ENCODE assay signal across 28 cellular contexts in the genomic region with DNA sequence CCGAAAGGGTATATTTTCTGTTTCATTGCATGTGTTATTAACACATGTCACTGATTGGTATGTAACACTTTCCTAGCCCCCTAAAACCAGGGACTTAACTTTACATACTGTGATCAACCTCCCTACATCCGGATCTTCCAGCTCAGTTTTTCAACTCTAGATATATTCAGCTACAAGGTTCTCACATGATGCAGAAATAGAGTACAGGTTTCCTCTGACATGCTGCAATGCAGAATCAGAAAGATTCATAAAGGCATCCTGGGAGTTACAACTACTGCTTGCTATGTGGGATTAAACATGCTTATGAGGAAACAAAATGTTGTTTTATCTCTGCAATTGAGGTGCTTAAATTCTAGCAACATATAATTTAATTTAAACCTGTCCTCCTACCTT. TPM values are rescaled to one million over a fixed set of nuclear protein-coding genes. Genes with fewer than 3 reads are reported as not detected.
DNase-seq lines count a peak whose midpoint lies in the region; ATAC-seq and TF ChIP-seq lines count a peak whose summit lies in the region.
"Had no signal": no experiment of that assay in that cellular context is flagged by ENCODE, and none has a peak within 500 bp of the region (broad histone marks: within the 10 kb centered on the region; RNA-seq: fewer than 3 reads in every experiment).

No MANE protein-coding gene starts in this region.

- peaks cover 86% of the 10 kb centered on the region for H3K4me1 ChIP-seq in DOHH2 (ENCODE audit: control insufficient read depth, low read length)

- H4K20me1 ChIP-seq in DOHH2 (ENCODE audit: control insufficient read depth, insufficient read depth, low read depth, low read length): peaks cover 45% of the 10 kb centered on the region

- peaks cover 2% of the 10 kb centered on the region for H3K36me3 Mint-ChIP-seq in activated CD4-positive, alpha-beta memory T cell treated with anti-CD3 and anti-CD28 coated beads for 36 hours
- H3K36me3 Mint-ChIP-seq in activated CD4-positive, alpha-beta memory T cell treated with anti-CD3 and anti-CD28 coated beads, Interleukin-2, amount 10 ng/mL, durations not matched to agents 7 days and 5 days (ENCODE audit: low read depth): peaks cover 33% of the 10 kb centered on the region
- H3K36me3 Mint-ChIP-seq in T-helper 17 cell (ENCODE audit: low read depth): peaks cover 3% of the 10 kb centered on the region
- H3K36me3 Mint-ChIP-seq in mesothelial cell of epicardium: peaks cover 8% of the 10 kb centered on the region

- DNase-seq in activated CD4-positive, alpha-beta memory T cell treated with anti-CD3 and anti-CD28 coated beads for 36 hours: no peak
- no peak for DNase-seq in activated CD4-positive, alpha-beta memory T cell treated with anti-CD3 and anti-CD28 coated beads, Interleukin-2, amount 10 ng/mL, durations not matched to agents 7 days and 5 days
- DNase-seq in T-helper 17 cell (no peak), mesothelial cell of epicardium (ENCODE audit: low spot score in 2 of 2, unreplicated experiment in 2 of 2) (no peak), globus pallidus (ENCODE audit: low spot score) (no peak), MV-4-11 (lab: John Stamatoyannopoulos, UW) (no peak)
- no peak for DNase-seq in stimulated activated CD4-positive, alpha-beta T cell treated with anti-CD3 and anti-CD28 coated beads, Interleukin-4, amount 100 ng/mL, for 1 hour
- DNase-seq: 8988T; activated CD4-positive, CD25-positive, alpha-beta regulatory T cell; CD4-positive, alpha-beta memory T cell; endodermal cell; foreskin keratinocyte; heart right ventricle; NCI-H1105; NCI-H2029; NCI-H526; NK-92 treated with Interleukin-12 subunit alpha and Interleukin-12 subunit beta, amount 100 ng/mL, for 24 hours; posterior cingulate gyrus; right cardiac atrium; SHP77 treated with DMSO at 0.1 percent for 48 hours; stimulated activated CD4-positive, alpha-beta T cell treated with anti-CD3 and anti-CD28 coated beads, Interleukin-4, amount 100 ng/mL, for 24 hours; stimulated activated naive CD4-positive, alpha-beta T cell; testis; uterus had no signal

- peak overlapping the region; percentile 2 for H3K27ac Mint-ChIP-seq in activated CD4-positive, alpha-beta memory T cell treated with anti-CD3 and anti-CD28 coated beads for 36 hours
- H3K27ac Mint-ChIP-seq in activated CD4-positive, alpha-beta memory T cell treated with anti-CD3 and anti-CD28 coated beads, Interleukin-2, amount 10 ng/mL, durations not matched to agents 7 days and 5 days: no peak overlapping the region
- H3K27ac Mint-ChIP-seq in T-helper 17 cell (peak overlapping the region; percentile 56), mesothelial cell of epicardium (peak overlapping the region; percentile 4)
- H3K27ac Mint-ChIP-seq: endodermal cell had no signal

- H3K9me2 ChIP-seq in DOHH2 (replicated peaks; ENCODE audit: control insufficient read depth, low read length): no peaks in the 10 kb centered on the region

- no peaks in the 10 kb centered on the region for H3K9me3 Mint-ChIP-seq in activated CD4-positive, alpha-beta memory T cell treated with anti-CD3 and anti-CD28 coated beads for 36 hours
- H3K9me3 Mint-ChIP-seq in activated CD4-positive, alpha-beta memory T cell treated with anti-CD3 and anti-CD28 coated beads, Interleukin-2, amount 10 ng/mL, durations not matched to agents 7 days and 5 days: no peaks in the 10 kb centered on the region
- H3K9me3 Mint-ChIP-seq in mesothelial cell of epicardium: no peaks in the 10 kb centered on the region
- H3K9me3 Mint-ChIP-seq: CD4-positive, alpha-beta memory T cell; endodermal cell had no signal

- peaks cover 100% of the 10 kb centered on the region for H3K79me2 ChIP-seq in DOHH2 (ENCODE audit: control insufficient read depth, low read length)

- H3K4me2 ChIP-seq in DOHH2 (ENCODE audit: low read length): peak overlapping the region; percentile 57

- POLR2A ChIA-PET in activated CD4-positive, alpha-beta memory T cell treated with anti-CD3 and anti-CD28 coated beads for 36 hours (lab: Charles Lee): no interaction called here
- POLR2A ChIA-PET in activated CD4-positive, alpha-beta memory T cell treated with anti-CD3 and anti-CD28 coated beads, Interleukin-2, amount 10 ng/mL, durations not matched to agents 7 days and 5 days (lab: Charles Lee): no interaction called here

- peaks cover 10% of the 10 kb centered on the region; the same call in 1 of the 2 replicates for H3F3A ChIP-seq in DOHH2 (ENCODE audit: control insufficient read depth, insufficient read depth)

- H3K4me1 Mint-ChIP-seq in activated CD4-positive, alpha-beta memory T cell treated with anti-CD3 and anti-CD28 coated beads for 36 hours (ENCODE audit: low read depth): peaks cover 63% of the 10 kb centered on the region
- peaks cover 42% of the 10 kb centered on the region for H3K4me1 Mint-ChIP-seq in activated CD4-positive, alpha-beta memory T cell treated with anti-CD3 and anti-CD28 coated beads, Interleukin-2, amount 10 ng/mL, durations not matched to agents 7 days and 5 days
- peaks cover 52% of the 10 kb centered on the region for H3K4me1 Mint-ChIP-seq in T-helper 17 cell
- H3K4me1 Mint-ChIP-seq in mesothelial cell of epicardium: peaks cover 39% of the 10 kb centered on the region

- no peak for ATAC-seq in T-helper 17 cell
- ATAC-seq: heart right ventricle had no signal

- CTCF ChIA-PET in activated CD4-positive, alpha-beta memory T cell treated with anti-CD3 and anti-CD28 coated beads for 36 hours (lab: Charles Lee): no interaction called here
- CTCF ChIA-PET in activated CD4-positive, alpha-beta memory T cell treated with anti-CD3 and anti-CD28 coated beads, Interleukin-2, amount 10 ng/mL, durations not matched to agents 7 days and 5 days (lab: Charles Lee): no interaction called here

- H3K9me3 ChIP-seq in DOHH2 (ENCODE audit: control insufficient read depth, insufficient read depth, low read length) (no peaks in the 10 kb centered on the region), T-helper 17 cell (ENCODE audit: control insufficient read depth, low read length, poor library complexity, severe bottlenecking) (no peaks in the 10 kb centered on the region)
- H3K9me3 ChIP-seq: esophagus muscularis mucosa, heart right ventricle, testis, uterus had no signal

- peak overlapping the region; percentile 33 for H3K4me3 ChIP-seq in DOHH2 (ENCODE audit: low read length)
- H3K4me3 ChIP-seq: coronary artery, esophagus muscularis mucosa, heart right ventricle, lung, testis, uterus had no signal

- intact Hi-C loops in activated CD4-positive, alpha-beta memory T cell treated with anti-CD3 and anti-CD28 coated beads for 36 hours (cut with micrococcal nuclease): no loop called here

- peaks cover 37% of the 10 kb centered on the region for H3K36me3 ChIP-seq in DOHH2 (ENCODE audit: control insufficient read depth, low read length)
- H3K36me3 ChIP-seq: uterus had no signal

- peak overlapping the region; percentile 40 for H3K27ac ChIP-seq in DOHH2 (ENCODE audit: low read depth, low read length)
- H3K27ac ChIP-seq: coronary artery, esophagus muscularis mucosa, foreskin keratinocyte, heart right ventricle, testis, uterus had no signal

- H3K4me3 Mint-ChIP-seq in activated CD4-positive, alpha-beta memory T cell treated with anti-CD3 and anti-CD28 coated beads for 36 hours: no peak overlapping the region
- H3K4me3 Mint-ChIP-seq in activated CD4-positive, alpha-beta memory T cell treated with anti-CD3 and anti-CD28 coated beads, Interleukin-2, amount 10 ng/mL, durations not matched to agents 7 days and 5 days: no peak overlapping the region
- peak overlapping the region; percentile 32 for H3K4me3 Mint-ChIP-seq in T-helper 17 cell
- H3K4me3 Mint-ChIP-seq in mesothelial cell of epicardium: no peak overlapping the region
- H3K4me3 Mint-ChIP-seq: endodermal cell had no signal

- no peaks in the 10 kb centered on the region for H3K27me3 Mint-ChIP-seq in activated CD4-positive, alpha-beta memory T cell treated with anti-CD3 and anti-CD28 coated beads for 36 hours
- no peaks in the 10 kb centered on the region for H3K27me3 Mint-ChIP-seq in activated CD4-positive, alpha-beta memory T cell treated with anti-CD3 and anti-CD28 coated beads, Interleukin-2, amount 10 ng/mL, durations not matched to agents 7 days and 5 days
- H3K27me3 Mint-ChIP-seq in T-helper 17 cell (no peaks in the 10 kb centered on the region), mesothelial cell of epicardium (ENCODE audit: low read depth) (no peaks in the 10 kb centered on the region)
- H3K27me3 Mint-ChIP-seq: CD4-positive, alpha-beta memory T cell had no signal

- TF ChIP-seq CTCF in DOHH2 (IDR thresholded peaks at IDR 0.05; ENCODE audit: low read depth, low read length, poor library complexity, severe bottlenecking) (no peak), mesothelial cell of epicardium (IDR thresholded peaks at IDR 0.05; ENCODE audit: unreplicated experiment) (no peak)

- H3K27me3 ChIP-seq in DOHH2 (ENCODE audit: control insufficient read depth, low read length): no peaks in the 10 kb centered on the region
- H3K27me3 ChIP-seq: esophagus muscularis mucosa, foreskin keratinocyte, heart right ventricle, testis, uterus had no signal

RNA-seq across cellular contexts. Expression of gene FBXO11, which starts 14.0 kb away (rescaled TPM):
- total RNA-seq in activated CD4-positive, alpha-beta memory T cell treated with anti-CD3 and anti-CD28 coated beads for 36 hours: 10 to 100 TPM; 38.2 to 41.1 TPM
- 10 to 100 TPM; 59.4 to 59.7 TPM for total RNA-seq in activated CD4-positive, alpha-beta memory T cell treated with anti-CD3 and anti-CD28 coated beads, Interleukin-2, amount 10 ng/mL, durations not matched to agents 7 days and 5 days
- total RNA-seq in T-helper 17 cell (100 to 1,000 TPM in 1 of 2 donors, 10 to 100 TPM in 1; 95.7 to 106 TPM), mesothelial cell of epicardium (91.4 to 102 TPM (median 96.6 TPM) in 3 replicates)
